Comparison of ENCODE assay signal across 24 cellular contexts in the genomic region with DNA sequence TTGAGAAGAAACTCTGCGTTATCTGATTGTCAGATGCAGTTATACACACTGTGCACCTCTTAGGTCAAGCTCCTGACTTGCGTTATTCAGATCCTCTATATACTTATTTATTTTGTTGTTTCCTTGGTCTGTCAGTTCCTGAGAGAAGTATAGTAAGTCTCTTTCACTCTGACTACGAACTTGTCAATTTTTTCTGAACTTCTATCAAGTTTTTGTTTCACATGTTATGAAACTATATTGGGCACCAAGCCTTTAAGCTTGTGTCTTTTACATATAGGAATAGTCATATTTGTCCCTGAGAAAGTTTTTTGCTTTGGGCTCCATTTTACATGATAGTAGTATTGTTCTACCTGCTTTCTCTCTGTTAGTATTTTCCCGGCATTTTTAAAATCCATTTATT. TPM values are rescaled to one million over a fixed set of nuclear protein-coding genes. Genes with fewer than 3 reads are reported as not detected.
A peak's percentile ranks its signal among the peaks of the same experiment; 100 is the strongest.
DNase-seq lines count a peak whose midpoint lies in the region; ATAC-seq and TF ChIP-seq lines count a peak whose summit lies in the region.
"Had no signal": no experiment of that assay in that cellular context is flagged by ENCODE, and none has a peak within 500 bp of the region (broad histone marks: within the 10 kb centered on the region; RNA-seq: fewer than 3 reads in every experiment).

No MANE protein-coding gene starts in this region.

- H3K4me1 ChIP-seq in esophagus muscularis mucosa, result no peaks in the 10 kb centered on the region
- H3K4me1 ChIP-seq: HAP-1 had no signal

- H3K27ac Mint-ChIP-seq in activated T-cell treated with anti-CD3 and anti-CD28 coated beads, Interleukin-2, amount 50 U/mL, for 72 hours, result no peak overlapping the region
- H3K27ac Mint-ChIP-seq in activated naive CD8-positive, alpha-beta T cell treated with anti-CD3 and anti-CD28 coated beads for 36 hours, result no peak overlapping the region
- H3K27ac Mint-ChIP-seq: CD4-positive, alpha-beta memory T cell; T-helper 17 cell had no signal

- DNase-seq in activated T-cell treated with anti-CD3 and anti-CD28 coated beads, Interleukin-2, amount 50 U/mL, for 72 hours, result no peak
- no peak for DNase-seq in activated T-cell treated with anti-CD3 and anti-CD28 coated beads, Interleukin-2, amount 50 U/mL, for 4 hours
- no peak for DNase-seq in Ammon's horn (ENCODE audit: low spot score)
- DNase-seq in activated naive CD8-positive, alpha-beta T cell treated with anti-CD3 and anti-CD28 coated beads for 36 hours, result no peak
- no peak for DNase-seq in H4 (ENCODE audit: low spot score)
- no peak for DNase-seq in esophagus muscularis mucosa (ENCODE audit: extremely low spot score)
- DNase-seq: Calu3; CD4-positive, alpha-beta memory T cell; MV-4-11; NCI-H187; NCI-H2107; NCI-H510A; NCI-H748 treated with DMSO at 0.1 percent for 48 hours; T-helper 17 cell had no signal

- no peaks in the 10 kb centered on the region for H3K9me3 Mint-ChIP-seq in activated T-cell treated with anti-CD3 and anti-CD28 coated beads, Interleukin-2, amount 50 U/mL, for 72 hours
- H3K9me3 Mint-ChIP-seq in activated T-cell treated with anti-CD3 and anti-CD28 coated beads, Interleukin-2, amount 50 U/mL, for 4 hours, result no peaks in the 10 kb centered on the region
- no peaks in the 10 kb centered on the region for H3K9me3 Mint-ChIP-seq in activated naive CD8-positive, alpha-beta T cell treated with anti-CD3 and anti-CD28 coated beads for 36 hours
- H3K9me3 Mint-ChIP-seq: CD4-positive, alpha-beta memory T cell had no signal

- ATAC-seq in activated T-cell treated with anti-CD3 and anti-CD28 coated beads, Interleukin-2, amount 50 U/mL, for 72 hours (replicated peaks in 1 of 2), result peak; percentile 37 to 65
- no peak for ATAC-seq in activated T-cell treated with anti-CD3 and anti-CD28 coated beads, Interleukin-2, amount 50 U/mL, for 4 hours
- ATAC-seq in GM19351 (IDR thresholded peaks at IDR 0.05; ENCODE audit: unreplicated experiment) (peak; percentile 60), HG03342 (IDR thresholded peaks at IDR 0.05; ENCODE audit: unreplicated experiment) (peak; percentile 48)
- ATAC-seq: Right ventricle myocardium inferior, T-helper 17 cell had no signal

- no peak for TF ChIP-seq POLR2A in esophagus muscularis mucosa (IDR thresholded peaks at IDR 0.05; ENCODE audit: low read depth)

- H3K27me3 Mint-ChIP-seq in activated T-cell treated with anti-CD3 and anti-CD28 coated beads, Interleukin-2, amount 50 U/mL, for 72 hours (ENCODE audit: low read depth), result peaks cover 10% of the 10 kb centered on the region
- no peaks in the 10 kb centered on the region for H3K27me3 Mint-ChIP-seq in activated T-cell treated with anti-CD3 and anti-CD28 coated beads, Interleukin-2, amount 50 U/mL, for 4 hours (ENCODE audit: low read depth)
- no peaks in the 10 kb centered on the region for H3K27me3 Mint-ChIP-seq in activated naive CD8-positive, alpha-beta T cell treated with anti-CD3 and anti-CD28 coated beads for 36 hours

- 66% methylated on average over 4 of the region's 4 CpGs for WGBS in esophagus muscularis mucosa

- intact Hi-C loops in esophagus muscularis mucosa (cut with DNase I), result no loop called here

- no peaks in the 10 kb centered on the region for H3K27me3 ChIP-seq in esophagus muscularis mucosa

- no peak for TF ChIP-seq EP300 in esophagus muscularis mucosa (IDR thresholded peaks at IDR 0.05)

- H3K4me3 ChIP-seq in esophagus muscularis mucosa, result no peak overlapping the region
- H3K4me3 ChIP-seq: BLaER1, HAP-1 had no signal

- peak overlapping the region in 1 of 2 donors; percentile 18 for H3K4me3 Mint-ChIP-seq in activated T-cell treated with anti-CD3 and anti-CD28 coated beads, Interleukin-2, amount 50 U/mL, for 72 hours
- H3K4me3 Mint-ChIP-seq in activated T-cell treated with anti-CD3 and anti-CD28 coated beads, Interleukin-2, amount 50 U/mL, for 4 hours, result no peak overlapping the region
- no peak overlapping the region for H3K4me3 Mint-ChIP-seq in activated naive CD8-positive, alpha-beta T cell treated with anti-CD3 and anti-CD28 coated beads for 36 hours
- H3K4me3 Mint-ChIP-seq: CD4-positive, alpha-beta memory T cell; T-helper 17 cell had no signal

- peaks cover 10% of the 10 kb centered on the region for H3K4me1 Mint-ChIP-seq in activated T-cell treated with anti-CD3 and anti-CD28 coated beads, Interleukin-2, amount 50 U/mL, for 72 hours (ENCODE audit: low read depth)
- peaks cover 2% of the 10 kb centered on the region for H3K4me1 Mint-ChIP-seq in activated T-cell treated with anti-CD3 and anti-CD28 coated beads, Interleukin-2, amount 50 U/mL, for 4 hours (ENCODE audit: low read depth)
- peaks cover 2% of the 10 kb centered on the region for H3K4me1 Mint-ChIP-seq in activated naive CD8-positive, alpha-beta T cell treated with anti-CD3 and anti-CD28 coated beads for 36 hours

- no peak overlapping the region for H3K27ac ChIP-seq in esophagus muscularis mucosa (replicated peaks in 1 of 4)
- H3K27ac ChIP-seq: BLaER1, KMS-11 had no signal

- no peak for TF ChIP-seq CTCF in esophagus muscularis mucosa (IDR thresholded peaks at IDR 0.05)

- no peaks in the 10 kb centered on the region for H3K36me3 Mint-ChIP-seq in activated T-cell treated with anti-CD3 and anti-CD28 coated beads, Interleukin-2, amount 50 U/mL, for 72 hours (ENCODE audit: insufficient read depth in 2 of 2)
- no peaks in the 10 kb centered on the region for H3K36me3 Mint-ChIP-seq in activated T-cell treated with anti-CD3 and anti-CD28 coated beads, Interleukin-2, amount 50 U/mL, for 4 hours (ENCODE audit: insufficient read depth)
- no peaks in the 10 kb centered on the region for H3K36me3 Mint-ChIP-seq in activated naive CD8-positive, alpha-beta T cell treated with anti-CD3 and anti-CD28 coated beads for 36 hours

- no peaks in the 10 kb centered on the region for H3K36me3 ChIP-seq in esophagus muscularis mucosa
- H3K36me3 ChIP-seq: BLaER1, HAP-1 had no signal

- no peaks in the 10 kb centered on the region for H3K9me3 ChIP-seq in esophagus muscularis mucosa
- H3K9me3 ChIP-seq: BLaER1, HAP-1 had no signal

RNA-seq across cellular contexts. Expression of a gene that starts 31.7 kb away (rescaled TPM):
- total RNA-seq in activated T-cell treated with anti-CD3 and anti-CD28 coated beads, Interleukin-2, amount 50 U/mL, for 72 hours, result 10 to 100 TPM; 15.6 to 15.7 TPM
- total RNA-seq in activated T-cell treated with anti-CD3 and anti-CD28 coated beads, Interleukin-2, amount 50 U/mL, for 4 hours, result 10 to 100 TPM; 12.1 to 13.8 (median 12.7) TPM
- 10 to 100 TPM; 12.5 to 13.9 TPM for total RNA-seq in activated naive CD8-positive, alpha-beta T cell treated with anti-CD3 and anti-CD28 coated beads for 36 hours
- total RNA-seq in H4 (2014; rRNA removed; shearing (Covaris generic)), result 6.0 and 6.3 TPM in 2 replicates
- 10 to 100 TPM; 12.5 to 18.4 (median 17.4) TPM for total RNA-seq in esophagus muscularis mucosa

RNA-seq across cellular contexts. Expression of a gene that starts 35.5 kb away (rescaled TPM):
- total RNA-seq in activated T-cell treated with anti-CD3 and anti-CD28 coated beads, Interleukin-2, amount 50 U/mL, for 72 hours, result not detected
- total RNA-seq in activated T-cell treated with anti-CD3 and anti-CD28 coated beads, Interleukin-2, amount 50 U/mL, for 4 hours, result not detected
- total RNA-seq in activated naive CD8-positive, alpha-beta T cell treated with anti-CD3 and anti-CD28 coated beads for 36 hours, result not detected
- not detected in 2 replicates for total RNA-seq in H4 (2014; rRNA removed; shearing (Covaris generic))
- total RNA-seq in esophagus muscularis mucosa, result not detected
- total RNA-seq: A172; Calu3; CD4-positive, alpha-beta memory T cell; HT-29; OCI-LY7; Right ventricle myocardium inferior; SK-MEL-5; T-helper 17 cell had no signal

RNA-seq across cellular contexts. Expression of a gene that starts 44.1 kb away (rescaled TPM):
- not detected for total RNA-seq in activated T-cell treated with anti-CD3 and anti-CD28 coated beads, Interleukin-2, amount 50 U/mL, for 72 hours
- not detected for total RNA-seq in activated T-cell treated with anti-CD3 and anti-CD28 coated beads, Interleukin-2, amount 50 U/mL, for 4 hours
- not detected for total RNA-seq in activated naive CD8-positive, alpha-beta T cell treated with anti-CD3 and anti-CD28 coated beads for 36 hours
- not detected in 2 replicates for total RNA-seq in H4 (2014; rRNA removed; shearing (Covaris generic))
- total RNA-seq in esophagus muscularis mucosa, result not detected
- total RNA-seq: A172; Calu3; CD4-positive, alpha-beta memory T cell; HT-29; OCI-LY7; Right ventricle myocardium inferior; SK-MEL-5; T-helper 17 cell had no signal

RNA-seq across cellular contexts. Expression of a gene that starts 45.6 kb away (rescaled TPM):
- 1 to 10 TPM; 2.2 to 2.4 TPM for total RNA-seq in activated T-cell treated with anti-CD3 and anti-CD28 coated beads, Interleukin-2, amount 50 U/mL, for 72 hours
- 1 to 10 TPM; 1.1 to 1.5 (median 1.5) TPM for total RNA-seq in activated T-cell treated with anti-CD3 and anti-CD28 coated beads, Interleukin-2, amount 50 U/mL, for 4 hours
- total RNA-seq in activated naive CD8-positive, alpha-beta T cell treated with anti-CD3 and anti-CD28 coated beads for 36 hours, result 1 to 10 TPM; 1.3 to 1.5 TPM
- not detected in 2 replicates for total RNA-seq in H4 (2014; rRNA removed; shearing (Covaris generic))
- total RNA-seq in esophagus muscularis mucosa, result 1 to 10 TPM; 1.2 to 3.2 (median 2.5) TPM
- total RNA-seq: HT-29 had no signal

Comparison
In these comparisons a context has a peak if more than half of its experiments do, and no peak if none do; other contexts are left out.
1. ATAC-seq: peak in activated T-cell treated with anti-CD3 and anti-CD28 coated beads, Interleukin-2, amount 50 U/mL, for 72 hours (2 of 2), GM19351 (single experiment) and HG03342 (single experiment); none in activated T-cell treated with anti-CD3 and anti-CD28 coated beads, Interleukin-2, amount 50 U/mL, for 4 hours (0 of 2).